ENCODE assay signal across 19 cellular contexts in genomic region chr17:42114118-42114517, GRCh38. TPM values are rescaled to one million over a fixed set of nuclear protein-coding genes. Genes with fewer than 3 reads are reported as not detected.
"Had no signal": no experiment of that assay in that cellular context is flagged by ENCODE, and none has a peak within 500 bp of the region (broad histone marks: within the 10 kb centered on the region; RNA-seq: fewer than 3 reads in every experiment).

No MANE protein-coding gene starts in this region.

- DNase-seq: activated gamma-delta T cell treated with Interleukin-2 at 50 U/mL for 16 hours; adrenal gland; caudate nucleus; effector CD8-positive, alpha-beta T cell; psoas muscle; stimulated activated CD4-positive, alpha-beta T cell treated with anti-CD3 and anti-CD28 coated beads, Interleukin-2, amount 100 ng/mL, for 24 hours; stimulated activated naive CD8-positive, alpha-beta T cell treated with anti-CD3 and anti-CD28 coated beads, Interleukin-15, Interleukin-2, amounts not matched to agents 100 U/mL and 50 U/mL, for 24 hours; testis; upper lobe of right lung had no signal

- H3K4me3 ChIP-seq: adrenal gland, coronary artery, heart left ventricle, psoas muscle, SK-N-MC, testis, upper lobe of right lung had no signal

- H3K4me3 Mint-ChIP-seq: nephron had no signal

- H3K27ac Mint-ChIP-seq: nephron had no signal

- H3K27me3 ChIP-seq: adrenal gland, heart left ventricle, testis, upper lobe of right lung had no signal

- H3K27ac ChIP-seq: SK-N-MC had no signal

- H3K9me3 Mint-ChIP-seq: nephron had no signal

- ATAC-seq: heart left ventricle; psoas muscle; sciatic nerve; stimulated activated naive CD8-positive, alpha-beta T cell treated with anti-CD3 and anti-CD28 coated beads, Interleukin-15, Interleukin-2, amounts not matched to agents 100 U/mL and 50 U/mL, for 24 hours; upper lobe of right lung had no signal

- H3K9me3 ChIP-seq: adrenal gland, heart left ventricle, psoas muscle, testis, upper lobe of right lung had no signal

RNA-seq across cellular contexts. Expression of gene HSPB9, which starts 8.5 kb away (rescaled TPM):
- total RNA-seq: fibroblast of lung; heart left ventricle; lung microvascular endothelial cell; mononuclear cell; sciatic nerve; T-helper 1 cell treated with Interleukin-12 subunit alpha and Interleukin-12 subunit beta and Interleukin-4 antibody, amounts not matched to agents 30 ng/mL and 1 ng/mL, for 36 hours; upper lobe of right lung had no signal
- polyA plus RNA-seq: fibroblast of lung, heart left ventricle had no signal

RNA-seq across cellular contexts. Expression of gene ZNF385C, which starts 15.8 kb away (rescaled TPM):
- total RNA-seq: lung microvascular endothelial cell; omental fat pad; T-helper 1 cell treated with Interleukin-12 subunit alpha and Interleukin-12 subunit beta and Interleukin-4 antibody, amounts not matched to agents 30 ng/mL and 1 ng/mL, for 36 hours had no signal
